Comparison of ENCODE assay signal across 16 cellular contexts in genomic region chr2:67015681-67016080, GRCh38.
"Had no signal": no experiment of that assay in that cellular context is flagged by ENCODE, and none has a peak within 500 bp of the region (broad histone marks: within the 10 kb centered on the region; RNA-seq: fewer than 3 reads in every experiment).

No MANE protein-coding gene starts in this region.

- H3K4me3 ChIP-seq: cardiac muscle cell, ovary, right lobe of liver, transverse colon, vagina had no signal

- H3K9me3 ChIP-seq: ovary, right lobe of liver, transverse colon, vagina had no signal

- H3K4me1 ChIP-seq: foreskin keratinocyte, right lobe of liver, transverse colon, vagina had no signal

- DNase-seq: activated CD4-positive, alpha-beta memory T cell treated with anti-CD3 and anti-CD28 coated beads for 36 hours; activated CD4-positive, alpha-beta T cell treated with anti-CD3 and anti-CD28 coated beads for 36 hours; activated T-cell treated with anti-CD3 and anti-CD28 coated beads for 4 hours; effector memory CD8-positive, alpha-beta T cell; foreskin keratinocyte; left ventricle myocardium superior; naive thymus-derived CD8-positive, alpha-beta T cell; ovary; right lobe of liver; small intestine; stimulated activated CD4-positive, alpha-beta T cell treated with anti-CD3 and anti-CD28 coated beads, Interleukin-15, amount 100 ng/mL, for 24 hours; stimulated activated CD4-positive, alpha-beta T cell treated with anti-CD3 and anti-CD28 coated beads, Interleukin-2, amount 100 ng/mL, for 48 hours; transverse colon had no signal

- H3K36me3 ChIP-seq: cardiac muscle cell, ovary, right lobe of liver, transverse colon, vagina had no signal

- H3K27me3 ChIP-seq: cardiac muscle cell, foreskin keratinocyte, ovary, right lobe of liver, transverse colon, vagina had no signal

- ATAC-seq: activated CD4-positive, alpha-beta T cell treated with anti-CD3 and anti-CD28 coated beads for 36 hours; effector memory CD8-positive, alpha-beta T cell; foreskin keratinocyte; left ventricle myocardium superior; naive thymus-derived CD8-positive, alpha-beta T cell; WTC11 had no signal

- H3K27ac ChIP-seq: cardiac muscle cell, foreskin keratinocyte, ovary, right lobe of liver, transverse colon, vagina had no signal
